1 cellular context compared by ENCODE assay signal in genomic region chr11:12042215-12042676, GRCh38.
TF ChIP-seq lines count a peak whose summit lies in the region.

No MANE protein-coding gene starts in this region.

TF ChIP-seq in HCT116, 20 proteins besides CTCF, POLR2A, EP300 and RAD21 (continued from another document):
- TF ChIP-seq REST (IDR thresholded peaks at IDR 0.05; ENCODE audit: low read depth) (no peak), ZNF274 (IDR thresholded peaks at IDR 0.05; ENCODE audit: low read depth, low read length) (no peak), FOSL1 (IDR thresholded peaks at IDR 0.05; ENCODE audit: low read depth) (peak; percentile 55; the same call in 1 of the 2 replicates), EZH2phosphoT487 (IDR thresholded peaks at IDR 0.05; ENCODE audit: borderline replicate concordance) (no peak), TCF7L2 (IDR thresholded peaks at IDR 0.05; ENCODE audit: borderline replicate concordance, extremely low read depth, insufficient read depth, insufficient read length) (no peak), EGR1 (IDR thresholded peaks at IDR 0.05; ENCODE audit: low read depth) (no peak), POLR2AphosphoS5 (IDR thresholded peaks at IDR 0.05; ENCODE audit: low read depth, low read length) (no peak)
- TF ChIP-seq, protein P1, sequence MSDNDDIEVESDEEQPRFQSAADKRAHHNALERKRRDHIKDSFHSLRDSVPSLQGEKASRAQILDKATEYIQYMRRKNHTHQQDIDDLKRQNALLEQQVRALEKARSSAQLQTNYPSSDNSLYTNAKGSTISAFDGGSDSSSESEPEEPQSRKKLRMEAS (IDR thresholded peaks at IDR 0.05) = peak; percentile 38
TF ChIP-seq in HCT116: peak in this region for 6.
